Comparison of ENCODE assay signal across 8 cellular contexts in the genomic region with DNA sequence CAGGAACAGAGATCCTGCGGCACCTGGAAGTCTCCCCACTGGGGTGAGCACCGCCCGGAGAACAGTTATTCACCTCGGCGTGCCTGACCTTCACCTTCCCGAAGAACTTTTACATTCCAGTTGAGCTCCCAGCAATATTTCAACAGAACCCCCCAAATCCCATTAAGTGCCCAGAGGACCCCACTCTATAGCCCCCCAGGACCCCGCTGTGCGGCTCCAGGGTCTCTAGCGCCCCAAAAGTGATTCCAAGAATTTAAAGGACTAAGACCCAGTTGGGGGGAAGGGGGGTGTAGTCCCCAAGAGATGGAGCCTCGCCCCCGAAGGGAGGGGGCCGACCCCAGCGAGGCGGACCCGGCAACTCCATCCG. TPM values are rescaled to one million over a fixed set of nuclear protein-coding genes. Genes with fewer than 3 reads are reported as not detected.
A peak's percentile ranks its signal among the peaks of the same experiment; 100 is the strongest.
DNase-seq lines count a peak whose midpoint lies in the region; ATAC-seq and TF ChIP-seq lines count a peak whose summit lies in the region.

No MANE protein-coding gene starts in this region.

- TF ChIP-seq RAD21 in SK-N-SH (IDR thresholded peaks at IDR 0.05; ENCODE audit: low read length): no peak

- H3K4me1 ChIP-seq in SK-N-SH (ENCODE audit: control insufficient read depth in 1 of 2, insufficient read depth in 2 of 2, low read depth in 1 of 2, low read length in 1 of 2): peaks cover 22 to 23% of the 10 kb centered on the region in 2 experiments; a peak in 3 of 4 replicates
- peaks cover 17% of the 10 kb centered on the region for H3K4me1 ChIP-seq in fibroblast of lung (ENCODE audit: control insufficient read depth, extremely low read depth, insufficient read depth, low read length)
- H3K4me1 ChIP-seq in psoas muscle: peaks cover 26% of the 10 kb centered on the region

- DNase-seq in GM12865 (ENCODE audit: low read depth) (no peak), SK-N-SH (peak; percentile 97), fibroblast of lung (ENCODE audit: low read depth in 2 of 2) (no peak), psoas muscle (no peak), omental fat pad (ENCODE audit: low spot score) (no peak)

- TF ChIP-seq EP300 in SK-N-SH (IDR thresholded peaks at IDR 0.05; ENCODE audit: borderline replicate concordance in 1 of 2, low read depth in 1 of 2, low read length in 1 of 2): no peak

- CTCF ChIA-PET in SK-N-SH (lab: Yijun Ruan, JAX): interaction anchor here (1.0 to 1.2 kb wide), 2 partner anchors 220 to 689 kb away, joined by 3 to 10 read pairs; no protein-coding TSS in a partner anchor

- H3K9me2 ChIP-seq in SK-N-SH: no peaks in the 10 kb centered on the region

- H3F3A ChIP-seq in SK-N-SH (replicated peaks; ENCODE audit: insufficient read depth): peaks cover 21% of the 10 kb centered on the region

- H3K4me2 ChIP-seq in SK-N-SH (peak overlapping the region; percentile 94), fibroblast of lung (ENCODE audit: extremely low read depth, insufficient read depth, low read length) (peak overlapping the region; percentile 92)

- H3K27ac ChIP-seq in SK-N-SH (ENCODE audit: low read depth in 2 of 2, low read length in 1 of 2) (peak overlapping the region; percentile 90 to 96), fibroblast of lung (ENCODE audit: insufficient read depth, low read length) (peak overlapping the region; percentile 93), psoas muscle (peak overlapping the region; percentile 83)

- POLR2A ChIA-PET in SK-N-SH (lab: Yijun Ruan, JAX): no interaction called here

- H4K20me1 ChIP-seq in SK-N-SH (ENCODE audit: insufficient read depth) (no peaks in the 10 kb centered on the region), fibroblast of lung (ENCODE audit: control insufficient read depth, extremely low read depth, insufficient read depth, low read length) (no peaks in the 10 kb centered on the region)

- H3K9ac ChIP-seq in SK-N-SH: peak overlapping the region; percentile 91
- H3K9ac ChIP-seq in fibroblast of lung (ENCODE audit: insufficient read depth, low read length): peak overlapping the region; percentile 91

- H3K9me3 ChIP-seq in SK-N-SH (no peaks in the 10 kb centered on the region), fibroblast of lung (ENCODE audit: control insufficient read depth, insufficient read depth, low read depth, low read length) (no peaks in the 10 kb centered on the region), psoas muscle (no peaks in the 10 kb centered on the region)

- intact Hi-C loops in psoas muscle (cut with DNase I): loop anchor here (1.0 to 5.0 kb wide), 3 partner anchors 205 to 220 kb away; a partner anchor contains a TSS

- H2AFZ ChIP-seq in SK-N-SH (ENCODE audit: low read depth) (peak overlapping the region; percentile 79), fibroblast of lung (ENCODE audit: low read length) (peak overlapping the region; percentile 79)

- TF ChIP-seq CTCF in GM12865 (IDR thresholded peaks at IDR 0.05; ENCODE audit: insufficient read depth, low read depth, low read length, missing control alignments) (no peak), SK-N-SH (IDR thresholded peaks at IDR 0.05) (peak; percentile 24), fibroblast of lung (conservative IDR thresholded peaks at IDR 0.05 in 1 of 2, IDR thresholded peaks at IDR 0.05 in 1 of 2; ENCODE audit: low read depth in 1 of 2, low read length in 2 of 2) (no peak), psoas muscle (IDR thresholded peaks at IDR 0.05) (no peak), omental fat pad (IDR thresholded peaks at IDR 0.05) (no peak)

- H3K4me3 ChIP-seq in GM12865 (ENCODE audit: low read depth, low read length): peak overlapping the region; percentile 67
- H3K4me3 ChIP-seq in SK-N-SH (ENCODE audit: low read depth in 2 of 2, low read length in 1 of 2): peak overlapping the region; percentile 90 to 91
- H3K4me3 ChIP-seq in fibroblast of lung (replicated peaks in 1 of 4; ENCODE audit: control extremely low read depth in 1 of 4, insufficient read depth in 1 of 4, low read depth in 3 of 4, low read length in 4 of 4): peak overlapping the region; percentile 72 to 98 (median 82)
- peak overlapping the region; percentile 79 for H3K4me3 ChIP-seq in psoas muscle

- H3K27me3 ChIP-seq in SK-N-SH (ENCODE audit: insufficient read depth): no peaks in the 10 kb centered on the region
- no peaks in the 10 kb centered on the region for H3K27me3 ChIP-seq in fibroblast of lung (ENCODE audit: control insufficient read depth, insufficient read depth, low read length)
- H3K27me3 ChIP-seq in psoas muscle (ENCODE audit: insufficient read depth in 3 of 3, low read length in 2 of 3): no peaks in the 10 kb centered on the region

- 0% methylated on average over 6 of the region's 16 CpGs for WGBS in SK-N-SH (ENCODE audit: low lambda C conversion rate)
- WGBS in psoas muscle, 3 donors: 0% methylated on average over 13 to 16 of the region's 16 CpGs

- ATAC-seq in psoas muscle (no peak), GM18517 (IDR thresholded peaks at IDR 0.05; ENCODE audit: unreplicated experiment) (no peak), GM19455 (IDR thresholded peaks at IDR 0.05; ENCODE audit: unreplicated experiment) (no peak), omental fat pad (ENCODE audit: low FRiP score) (no peak), GM18520 (IDR thresholded peaks at IDR 0.05; ENCODE audit: unreplicated experiment) (no peak)

- H3K36me3 ChIP-seq in SK-N-SH (replicated peaks in 1 of 2; ENCODE audit: control insufficient read depth in 1 of 2, insufficient read depth in 2 of 2, low read length in 1 of 2) (peaks cover 0 to 5% of the 10 kb centered on the region in 2 experiments), fibroblast of lung (ENCODE audit: control insufficient read depth, insufficient read depth, low read length) (peaks cover under 1% of the 10 kb centered on the region), psoas muscle (ENCODE audit: insufficient read depth in 1 of 2, low read depth in 1 of 2) (peaks cover 0 to 32% of the 10 kb centered on the region in 2 donors)

- H3K79me2 ChIP-seq in SK-N-SH (ENCODE audit: insufficient read depth) (peaks cover 34% of the 10 kb centered on the region), fibroblast of lung (ENCODE audit: control insufficient read depth, insufficient read depth, low read length) (peaks cover 6% of the 10 kb centered on the region)

RNA-seq across cellular contexts. Expression of a gene that starts 0.5 kb away (rescaled TPM):
- polyA plus RNA-seq in SK-N-SH (2012; rRNA removed) (51.4 and 54.2 TPM in 2 replicates), fibroblast of lung (28.4 and 37.2 TPM in 2 replicates), psoas muscle (10 to 100 TPM; 19.3 to 25.7 (median 25.0) TPM)
- 23.5 and 33.8 TPM in 2 replicates for polyA plus RNA-seq in SK-N-SH (2012; cell fraction: cytosol; rRNA removed)
- polyA plus RNA-seq in SK-N-SH (2012; cell fraction: nucleus; rRNA removed): 143 and 206 TPM in 2 replicates
- total RNA-seq in fibroblast of lung (33.9 and 57.0 TPM in 2 replicates), psoas muscle (10 to 100 TPM; 12.5 to 27.8 (median 21.3) TPM), omental fat pad (10 to 100 TPM; 34.5 to 68.4 (median 62.0) TPM)
- polyA plus RNA-seq in fibroblast of lung (2012): 31.1 and 38.2 TPM in 2 replicates
- polyA minus RNA-seq in fibroblast of lung (ENCODE audit: low replicate concordance): 40.9 and 233 TPM in 2 replicates

RNA-seq across cellular contexts. Expression of a gene that starts 2.6 kb away (rescaled TPM):
- polyA plus RNA-seq in SK-N-SH (2012; rRNA removed) (35.4 and 42.9 TPM in 2 replicates), fibroblast of lung (32.3 and 33.5 TPM in 2 replicates), psoas muscle (100 to 1,000 TPM; 104 to 297 (median 234) TPM)
- polyA plus RNA-seq in SK-N-SH (2012; cell fraction: cytosol; rRNA removed): 24.5 and 27.4 TPM in 2 replicates
- polyA plus RNA-seq in SK-N-SH (2012; cell fraction: nucleus; rRNA removed): 129 and 150 TPM in 2 replicates
- total RNA-seq in fibroblast of lung (35.3 and 37.5 TPM in 2 replicates), psoas muscle (100 to 1,000 TPM; 215 to 264 (median 223) TPM), omental fat pad (100 to 1,000 TPM in 1 of 4 donors, 10 to 100 TPM in 3; 42.5 to 110 (median 66.6) TPM)
- polyA plus RNA-seq in fibroblast of lung (2012): 46.4 and 47.2 TPM in 2 replicates
- polyA minus RNA-seq in fibroblast of lung (ENCODE audit: low replicate concordance): 12.4 and 13.6 TPM in 2 replicates

RNA-seq across cellular contexts. Expression of a gene that starts 16.4 kb away (rescaled TPM):
- polyA plus RNA-seq in SK-N-SH (2012; rRNA removed): 0.67 and 0.71 TPM in 2 replicates
- 0.17 and 0.42 TPM in 2 replicates for polyA plus RNA-seq in SK-N-SH (2012; cell fraction: cytosol; rRNA removed)
- 0.99 and 1.9 TPM in 2 replicates for polyA plus RNA-seq in SK-N-SH (2012; cell fraction: nucleus; rRNA removed)
- 1.2 and 27.0 TPM in 2 replicates for total RNA-seq in fibroblast of lung
- polyA plus RNA-seq in fibroblast of lung: 1.2 and 2.5 TPM in 2 replicates
- polyA plus RNA-seq in fibroblast of lung (2012): 2.6 and 2.8 TPM in 2 replicates
- 15.2 and 19.5 TPM in 2 replicates for polyA minus RNA-seq in fibroblast of lung (ENCODE audit: low replicate concordance)
- 100 to 1,000 TPM in 2 of 4 donors, 10 to 100 TPM in 2; 78.6 to 120 (median 94.9) TPM for total RNA-seq in psoas muscle
- 10 to 100 TPM; 37.7 to 88.8 (median 72.7) TPM for polyA plus RNA-seq in psoas muscle
- total RNA-seq in omental fat pad: 1,000 to 10,000 TPM; 1,035 to 6,271 (median 2,305) TPM

RNA-seq across cellular contexts. Expression of a gene that starts 30.3 kb away (rescaled TPM):
- polyA plus RNA-seq in SK-N-SH (2012; rRNA removed) (0.35 and 0.42 TPM in 2 replicates), fibroblast of lung (not detected in 2 replicates), psoas muscle (under 1 TPM; 0.07 to 0.17 (median 0.10) TPM)
- 0.10 and 0.17 TPM in 2 replicates for polyA plus RNA-seq in SK-N-SH (2012; cell fraction: cytosol; rRNA removed)
- polyA plus RNA-seq in SK-N-SH (2012; cell fraction: nucleus; rRNA removed): 1.2 and 1.4 TPM in 2 replicates
- total RNA-seq in fibroblast of lung (not detected in 2 replicates), psoas muscle (under 1 TPM in 1 of 4 donors, not detected in 3; 0.13 TPM), omental fat pad (1 to 10 TPM in 3 of 4 donors, not detected in 1; 1.3 to 3.4 (median 2.0) TPM)
- 0.21 and 0.29 TPM in 2 replicates for polyA plus RNA-seq in fibroblast of lung (2012)
- not detected in 2 replicates for polyA minus RNA-seq in fibroblast of lung (ENCODE audit: low replicate concordance)

RNA-seq across cellular contexts. Expression of a gene that starts 35.6 kb away (rescaled TPM):
- polyA plus RNA-seq in SK-N-SH (2012; rRNA removed) (0.02 TPM in 1 of 2 replicates, not detected in the other), fibroblast of lung (0.02 TPM in 1 of 2 replicates, not detected in the other), psoas muscle (under 1 TPM; 0.20 to 0.39 (median 0.38) TPM)
- polyA plus RNA-seq in SK-N-SH (2012; cell fraction: cytosol; rRNA removed): not detected in 2 replicates
- not detected in 2 replicates for polyA plus RNA-seq in SK-N-SH (2012; cell fraction: nucleus; rRNA removed)
- total RNA-seq in fibroblast of lung (not detected in 2 replicates), psoas muscle (1 to 10 TPM; 1.1 to 1.8 (median 1.7) TPM), omental fat pad (10 to 100 TPM in 3 of 4 donors, 1 to 10 TPM in 1; 9.4 to 18.9 (median 13.5) TPM)
- polyA plus RNA-seq in fibroblast of lung (2012): not detected in 2 replicates
- polyA minus RNA-seq in fibroblast of lung (ENCODE audit: low replicate concordance): not detected in 2 replicates
